ENCODE assay signal across 8 cellular contexts in genomic region chr4:98994474-98995182, GRCh38. TPM values are rescaled to one million over a fixed set of nuclear protein-coding genes. Genes with fewer than 3 reads are reported as not detected.
A peak's percentile ranks its signal among the peaks of the same experiment; 100 is the strongest.
DNase-seq lines count a peak whose midpoint lies in the region; ATAC-seq and TF ChIP-seq lines count a peak whose summit lies in the region.

No MANE protein-coding gene starts in this region.

- H3K4me3 ChIP-seq in ascending aorta (peak overlapping the region; percentile 91), tibial nerve (peak overlapping the region; percentile 42 to 99 (median 69))

- WGBS in tibial nerve, 2 donors: 43 to 44% methylated on average over 17 of the region's 17 CpGs

- H3K36me3 ChIP-seq in ascending aorta (no peaks in the 10 kb centered on the region), tibial nerve (no peaks in the 10 kb centered on the region)

- DNase-seq in ACHN (peak; percentile 10), ascending aorta (ENCODE audit: low spot score in 2 of 2) (no peak), left lobe of liver (ENCODE audit: low spot score) (no peak), tibial nerve (ENCODE audit: low spot score in 2 of 2) (no peak), T-helper 9 cell (no peak)
- no peak for DNase-seq in stimulated activated CD4-positive, alpha-beta T cell treated with anti-CD3 and anti-CD28 coated beads, Interleukin-1b, Interleukin-23, amount 100 ng/mL, for 48 hours

- in situ Hi-C loops in ACHN (cut with HindIII; ENCODE audit: low pct_ligation_motif_present, low pct_unique_long_range_greater_than_20kb, low sequenced_read_pairs): no loop called here

- no peaks in the 10 kb centered on the region for H3K9me3 ChIP-seq in ascending aorta
- H3K9me3 ChIP-seq in tibial nerve: no peaks in the 10 kb centered on the region

- no peaks in the 10 kb centered on the region for H3K27me3 ChIP-seq in ascending aorta
- no peaks in the 10 kb centered on the region for H3K27me3 ChIP-seq in tibial nerve

- ATAC-seq in HG03457 (IDR thresholded peaks at IDR 0.05; ENCODE audit: unreplicated experiment) (peak; percentile 6), left lobe of liver (peak; percentile 12), HG02852 (IDR thresholded peaks at IDR 0.05; ENCODE audit: unreplicated experiment) (no peak)

- intact Hi-C loops in ascending aorta (cut with DNase I): loop anchor here (1.0 to 10.0 kb wide), 7 partner anchors 56 to 732 kb away; partner anchors contain the start of genes EIF4E, RAP1GDS1 and TSPAN5

- no peak for TF ChIP-seq EP300 in tibial nerve (IDR thresholded peaks at IDR 0.05)

- no peak for TF ChIP-seq POLR2A in tibial nerve (IDR thresholded peaks at IDR 0.05)

- H3K27ac ChIP-seq in ascending aorta (peak overlapping the region; percentile 81 to 91), tibial nerve (peak overlapping the region; percentile 44 to 97 (median 90))

- H3K4me1 ChIP-seq in ascending aorta (peaks cover 0 to 7% of the 10 kb centered on the region in 2 donors), tibial nerve (peaks cover 0 to 26% (median 11%) of the 10 kb centered on the region in 4 donors)

- TF ChIP-seq CTCF in ascending aorta (IDR thresholded peaks at IDR 0.05): no peak
- no peak for TF ChIP-seq CTCF in tibial nerve (IDR thresholded peaks at IDR 0.05)

RNA-seq across cellular contexts. Expression of gene METAP1, which starts 0.9 kb away (rescaled TPM):
- 53.2 TPM for total RNA-seq in ascending aorta
- 14.6 TPM for total RNA-seq in left lobe of liver
- total RNA-seq in tibial nerve: 10 to 100 TPM; 16.4 to 32.1 (median 20.0) TPM
